ENCODE assay signal across 1 cellular context in the genomic region with DNA sequence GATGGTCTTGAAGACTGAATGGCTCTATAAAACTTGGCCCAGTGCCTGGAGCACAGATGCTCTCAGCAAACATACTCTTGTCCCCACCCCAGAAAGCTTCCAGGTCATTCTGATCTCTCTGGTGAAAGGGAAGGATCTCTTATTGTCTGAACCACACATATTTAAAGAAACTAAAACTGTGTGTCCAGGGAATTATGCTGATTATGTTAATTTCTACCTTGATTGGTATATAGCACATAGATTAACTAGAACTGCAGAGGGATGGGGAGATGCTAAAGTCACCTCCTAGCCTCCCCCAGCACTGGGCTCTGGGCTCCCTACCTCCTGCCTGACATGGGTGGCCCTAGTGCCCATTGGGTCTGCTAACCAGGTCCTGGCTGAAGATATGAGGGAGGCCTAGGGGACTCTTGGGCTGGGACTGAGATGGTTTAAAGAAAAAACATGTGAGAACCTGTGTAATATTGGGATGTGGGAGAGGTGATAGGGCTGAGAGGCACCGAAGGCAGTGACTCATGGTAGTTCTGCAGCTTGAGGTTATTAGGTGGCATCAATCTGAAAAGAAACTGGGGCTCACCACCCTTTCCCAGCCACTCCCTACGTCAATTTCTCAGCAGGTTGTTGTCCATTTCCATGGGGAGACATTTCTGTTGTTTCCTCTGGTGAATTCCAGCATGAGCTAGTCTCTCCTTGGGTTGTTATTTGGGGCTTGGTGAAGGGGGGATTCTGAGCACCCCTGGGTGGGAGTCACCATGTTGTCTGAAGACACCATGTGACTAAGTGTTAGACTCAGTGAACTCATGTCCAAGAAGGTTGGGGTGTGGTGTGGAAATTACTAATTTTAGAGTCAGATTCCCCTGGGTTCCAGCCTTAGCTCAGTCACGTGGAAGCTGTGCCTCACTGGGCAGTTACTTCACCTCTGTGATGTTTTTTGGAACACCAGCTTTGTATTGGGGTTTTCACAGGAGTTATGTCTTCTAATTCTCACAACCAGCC.
TF ChIP-seq lines count a peak whose summit lies in the region.

No MANE protein-coding gene starts in this region.

TF ChIP-seq in endothelial cell of umbilical vein, 7 proteins besides CTCF, POLR2A, EP300 and RAD21:
- no peak for TF ChIP-seq FOS (IDR thresholded peaks at IDR 0.05; ENCODE audit: borderline replicate concordance, insufficient read depth, low read length)
- TF ChIP-seq EZH2 (IDR thresholded peaks at IDR 0.05; ENCODE audit: borderline replicate concordance, low read depth, low read length, severe bottlenecking), result no peak
- TF ChIP-seq, protein P1, sequence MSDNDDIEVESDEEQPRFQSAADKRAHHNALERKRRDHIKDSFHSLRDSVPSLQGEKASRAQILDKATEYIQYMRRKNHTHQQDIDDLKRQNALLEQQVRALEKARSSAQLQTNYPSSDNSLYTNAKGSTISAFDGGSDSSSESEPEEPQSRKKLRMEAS (IDR thresholded peaks at IDR 0.05; ENCODE audit: insufficient read depth, insufficient read length), result no peak
- TF ChIP-seq POLR2AphosphoS5 (IDR thresholded peaks at IDR 0.05; ENCODE audit: insufficient read depth, low read depth, low read length), result no peak
- TF ChIP-seq GATA2 (IDR thresholded peaks at IDR 0.05; ENCODE audit: insufficient read depth, insufficient read length, low read depth, low read length), result no peak
- TF ChIP-seq JUN (IDR thresholded peaks at IDR 0.05; ENCODE audit: borderline replicate concordance, insufficient read depth, insufficient read length, low read depth), result no peak
- TF ChIP-seq MYC (IDR thresholded peaks at IDR 0.05; ENCODE audit: low read depth, low read length), result no peak
